ENCODE assay signal across 14 cellular contexts in the genomic region with DNA sequence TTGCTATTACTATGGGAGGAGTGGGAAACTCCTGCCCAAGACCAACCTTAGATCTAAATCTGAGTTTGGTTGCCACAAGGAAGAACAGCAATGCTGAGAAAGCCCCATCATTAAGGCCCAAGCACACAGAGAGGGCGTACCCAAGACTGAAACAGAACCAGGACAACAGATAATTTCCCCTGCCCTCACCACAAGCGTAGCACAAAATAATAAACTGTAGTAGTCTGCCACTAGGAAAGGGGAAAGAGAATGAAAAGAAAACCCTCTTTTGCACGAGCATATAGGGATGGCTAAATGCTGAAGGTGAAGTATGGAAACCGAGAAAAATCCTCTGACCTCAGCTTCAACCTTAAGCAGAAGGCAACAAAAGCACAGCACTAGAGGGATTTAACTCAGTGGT.
DNase-seq lines count a peak whose midpoint lies in the region; ATAC-seq and TF ChIP-seq lines count a peak whose summit lies in the region.
"Had no signal": no experiment of that assay in that cellular context is flagged by ENCODE, and none has a peak within 500 bp of the region (broad histone marks: within the 10 kb centered on the region; RNA-seq: fewer than 3 reads in every experiment).

No MANE protein-coding gene starts in this region.

- no peaks in the 10 kb centered on the region for H3K79me2 ChIP-seq in PC-3 (ENCODE audit: low read length)

- no peak overlapping the region for H3K4me2 ChIP-seq in PC-3 (ENCODE audit: low read length)

- ATAC-seq in GM18502 (IDR thresholded peaks at IDR 0.05; ENCODE audit: poor library complexity, unreplicated experiment) (peak; percentile 73), GM19035 (IDR thresholded peaks at IDR 0.05; ENCODE audit: unreplicated experiment) (peak; percentile 63), HG02678 (IDR thresholded peaks at IDR 0.05; ENCODE audit: unreplicated experiment) (peak; percentile 62), HG03565 (IDR thresholded peaks at IDR 0.05; ENCODE audit: unreplicated experiment) (peak; percentile 47), PC-3 (no peak), psoas muscle (no peak)
- no peak for ATAC-seq in naive thymus-derived CD4-positive, alpha-beta T cell
- ATAC-seq: HCT116, left cardiac atrium, sciatic nerve had no signal

- H4K20me1 ChIP-seq in PC-3 (ENCODE audit: low read length): no peaks in the 10 kb centered on the region

- H3K27ac ChIP-seq in PC-3 (ENCODE audit: low read length): no peak overlapping the region
- H3K27ac ChIP-seq in psoas muscle: no peak overlapping the region
- no peak overlapping the region for H3K27ac ChIP-seq in esophagus muscularis mucosa (replicated peaks in 1 of 4)
- no peak overlapping the region for H3K27ac ChIP-seq in naive thymus-derived CD4-positive, alpha-beta T cell (ENCODE audit: low read depth, low read length)

- intact Hi-C loops in PC-3 (cut with micrococcal nuclease) (no loop called here), psoas muscle (cut with DNase I) (no loop called here), esophagus muscularis mucosa (cut with DNase I) (no loop called here)
- intact Hi-C loops in naive thymus-derived CD4-positive, alpha-beta T cell (cut with micrococcal nuclease): no loop called here

- H3K9me3 ChIP-seq in PC-3 (ENCODE audit: low read length) (no peaks in the 10 kb centered on the region; the same call in 1 of the 2 replicates), psoas muscle (no peaks in the 10 kb centered on the region), esophagus muscularis mucosa (peaks cover 0 to 5% (median 0%) of the 10 kb centered on the region in 4 donors)
- no peaks in the 10 kb centered on the region for H3K9me3 ChIP-seq in naive thymus-derived CD4-positive, alpha-beta T cell (ENCODE audit: control insufficient read depth in 2 of 3, low read length in 3 of 3)

- CTCF ChIA-PET in PC-3 (lab: Charles Lee): no interaction called here
- CTCF ChIA-PET in naive thymus-derived CD4-positive, alpha-beta T cell (lab: Charles Lee): no interaction called here

- no TSS peak for BruUV-seq in PC-3 (replicated peaks; lab: Mats Ljungman, UMichigan)

- no peak overlapping the region for H2AFZ ChIP-seq in PC-3 (ENCODE audit: low read length)

- no peak for TF ChIP-seq CTCF in PC-3 (conservative IDR thresholded peaks at IDR 0.05; ENCODE audit: low read depth, low read length)
- no peak for TF ChIP-seq CTCF in psoas muscle (IDR thresholded peaks at IDR 0.05)
- no peak for TF ChIP-seq CTCF in esophagus muscularis mucosa (IDR thresholded peaks at IDR 0.05)

- H3K27me3 Mint-ChIP-seq in naive thymus-derived CD4-positive, alpha-beta T cell: peaks cover 0 to 23% (median 13%) of the 10 kb centered on the region in 5 donors

- no peak overlapping the region for H3K4me3 ChIP-seq in PC-3 (ENCODE audit: low read length)
- no peak overlapping the region for H3K4me3 ChIP-seq in psoas muscle
- H3K4me3 ChIP-seq in esophagus muscularis mucosa: no peak overlapping the region
- H3K4me3 ChIP-seq in naive thymus-derived CD4-positive, alpha-beta T cell (ENCODE audit: low read length): no peak overlapping the region

- no peaks in the 10 kb centered on the region for H3K9me2 ChIP-seq in PC-3 (replicated peaks; ENCODE audit: low read length)

- no peak for DNase-seq in PC-3
- DNase-seq in psoas muscle: no peak
- DNase-seq in esophagus muscularis mucosa (ENCODE audit: extremely low spot score): no peak
- no peak for DNase-seq in naive thymus-derived CD4-positive, alpha-beta T cell
- DNase-seq: central memory CD4-positive, alpha-beta T cell; left cardiac atrium; MM.1S had no signal

- TF ChIP-seq POLR2A in esophagus muscularis mucosa (IDR thresholded peaks at IDR 0.05; ENCODE audit: low read depth): no peak

- peaks cover 0 to 4% (median 0%) of the 10 kb centered on the region in 11 donors for H3K9me3 Mint-ChIP-seq in naive thymus-derived CD4-positive, alpha-beta T cell
- H3K9me3 Mint-ChIP-seq: activated naive CD4-positive, alpha-beta T cell treated with anti-CD3 and anti-CD28 coated beads, Interleukin-2, amount 50 U/mL, for 24 hours had no signal

- peaks cover 22% of the 10 kb centered on the region for H3K27me3 ChIP-seq in PC-3 (ENCODE audit: low read length)
- H3K27me3 ChIP-seq in psoas muscle (ENCODE audit: insufficient read depth in 3 of 3, low read length in 2 of 3): no peaks in the 10 kb centered on the region
- no peaks in the 10 kb centered on the region for H3K27me3 ChIP-seq in esophagus muscularis mucosa
- H3K27me3 ChIP-seq in naive thymus-derived CD4-positive, alpha-beta T cell (ENCODE audit: control insufficient read depth in 2 of 2, insufficient read depth in 2 of 2, low read length in 2 of 2): no peaks in the 10 kb centered on the region

- H3K4me1 Mint-ChIP-seq in naive thymus-derived CD4-positive, alpha-beta T cell: no peaks in the 10 kb centered on the region
- H3K4me1 Mint-ChIP-seq: activated naive CD4-positive, alpha-beta T cell treated with anti-CD3 and anti-CD28 coated beads, Interleukin-2, amount 50 U/mL, for 24 hours had no signal

- H3K9ac ChIP-seq in PC-3 (ENCODE audit: low read length): no peak overlapping the region

- H3K27ac Mint-ChIP-seq in naive thymus-derived CD4-positive, alpha-beta T cell: no peak overlapping the region

- WGBS in psoas muscle, 3 donors: 83 to 97% (median 87%) methylated on average over 4 of the region's 4 CpGs
- WGBS in esophagus muscularis mucosa: 81% methylated on average over 4 of the region's 4 CpGs

- H3K4me3 Mint-ChIP-seq in naive thymus-derived CD4-positive, alpha-beta T cell: no peak overlapping the region
- H3K4me3 Mint-ChIP-seq: activated naive CD4-positive, alpha-beta T cell treated with anti-CD3 and anti-CD28 coated beads, Interleukin-2, amount 50 U/mL, for 24 hours had no signal

- TF ChIP-seq EP300 in esophagus muscularis mucosa (IDR thresholded peaks at IDR 0.05): no peak

- POLR2A ChIA-PET in PC-3 (lab: Charles Lee; ENCODE audit: unreplicated experiment): no interaction called here
- POLR2A ChIA-PET in naive thymus-derived CD4-positive, alpha-beta T cell (lab: Charles Lee): no interaction called here

- H3K36me3 ChIP-seq in PC-3 (ENCODE audit: low read depth, low read length): no peaks in the 10 kb centered on the region
- H3K36me3 ChIP-seq in psoas muscle (ENCODE audit: insufficient read depth in 1 of 2, low read depth in 1 of 2): no peaks in the 10 kb centered on the region
- H3K36me3 ChIP-seq in esophagus muscularis mucosa: no peaks in the 10 kb centered on the region
- H3K36me3 ChIP-seq in naive thymus-derived CD4-positive, alpha-beta T cell (ENCODE audit: control insufficient read depth in 2 of 3, insufficient read depth in 3 of 3, low read length in 3 of 3): no peaks in the 10 kb centered on the region

- H3K36me3 Mint-ChIP-seq in naive thymus-derived CD4-positive, alpha-beta T cell: peaks cover 0 to 3% (median 0%) of the 10 kb centered on the region in 5 donors
- H3K36me3 Mint-ChIP-seq: activated naive CD4-positive, alpha-beta T cell treated with anti-CD3 and anti-CD28 coated beads, Interleukin-2, amount 50 U/mL, for 24 hours had no signal

- H3F3A ChIP-seq in PC-3 (ENCODE audit: low read length, unreplicated experiment): no peaks in the 10 kb centered on the region

- H3K4me1 ChIP-seq in PC-3 (ENCODE audit: insufficient read depth, low read length) (no peaks in the 10 kb centered on the region), psoas muscle (no peaks in the 10 kb centered on the region), esophagus muscularis mucosa (no peaks in the 10 kb centered on the region)
- H3K4me1 ChIP-seq in naive thymus-derived CD4-positive, alpha-beta T cell (ENCODE audit: control insufficient read depth in 2 of 2, insufficient read depth in 2 of 2, low read length in 2 of 2): no peaks in the 10 kb centered on the region

Comparison
In these comparisons a context has a peak if more than half of its experiments do, and no peak if none do; other contexts are left out.
1. ATAC-seq: peak in GM18502 (single experiment), GM19035 (single experiment), HG02678 (single experiment) and HG03565 (single experiment); none in PC-3 (single experiment), psoas muscle (0 of 4) and naive thymus-derived CD4-positive, alpha-beta T cell (single experiment).